1 cellular context compared by ENCODE assay signal in the genomic region with DNA sequence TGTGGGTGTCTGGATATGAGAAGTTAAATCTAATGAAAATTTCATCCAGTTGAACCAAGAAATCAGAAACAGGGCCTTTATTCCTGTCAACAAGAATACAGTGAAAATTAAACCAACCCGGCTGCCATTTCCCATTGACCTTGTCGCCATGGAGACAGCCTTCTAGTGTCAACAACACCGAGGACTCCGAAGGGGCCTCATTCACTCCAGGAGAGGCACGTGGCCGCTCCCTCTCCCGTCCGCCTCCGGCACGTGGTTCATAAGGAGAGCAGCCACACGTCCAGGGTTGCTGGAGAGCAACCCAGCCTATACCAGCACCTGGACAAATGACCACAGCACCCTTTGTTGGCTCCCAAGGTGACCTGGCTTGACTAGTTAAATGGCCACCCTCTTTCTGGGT.
A peak's percentile ranks its signal among the peaks of the same experiment; 100 is the strongest.
TF ChIP-seq lines count a peak whose summit lies in the region.

No MANE protein-coding gene starts in this region.

TF ChIP-seq in HepG2, 621 proteins besides CTCF, POLR2A, EP300 and RAD21 (continued from another document and continues in another):
- TF ChIP-seq, protein P1, sequence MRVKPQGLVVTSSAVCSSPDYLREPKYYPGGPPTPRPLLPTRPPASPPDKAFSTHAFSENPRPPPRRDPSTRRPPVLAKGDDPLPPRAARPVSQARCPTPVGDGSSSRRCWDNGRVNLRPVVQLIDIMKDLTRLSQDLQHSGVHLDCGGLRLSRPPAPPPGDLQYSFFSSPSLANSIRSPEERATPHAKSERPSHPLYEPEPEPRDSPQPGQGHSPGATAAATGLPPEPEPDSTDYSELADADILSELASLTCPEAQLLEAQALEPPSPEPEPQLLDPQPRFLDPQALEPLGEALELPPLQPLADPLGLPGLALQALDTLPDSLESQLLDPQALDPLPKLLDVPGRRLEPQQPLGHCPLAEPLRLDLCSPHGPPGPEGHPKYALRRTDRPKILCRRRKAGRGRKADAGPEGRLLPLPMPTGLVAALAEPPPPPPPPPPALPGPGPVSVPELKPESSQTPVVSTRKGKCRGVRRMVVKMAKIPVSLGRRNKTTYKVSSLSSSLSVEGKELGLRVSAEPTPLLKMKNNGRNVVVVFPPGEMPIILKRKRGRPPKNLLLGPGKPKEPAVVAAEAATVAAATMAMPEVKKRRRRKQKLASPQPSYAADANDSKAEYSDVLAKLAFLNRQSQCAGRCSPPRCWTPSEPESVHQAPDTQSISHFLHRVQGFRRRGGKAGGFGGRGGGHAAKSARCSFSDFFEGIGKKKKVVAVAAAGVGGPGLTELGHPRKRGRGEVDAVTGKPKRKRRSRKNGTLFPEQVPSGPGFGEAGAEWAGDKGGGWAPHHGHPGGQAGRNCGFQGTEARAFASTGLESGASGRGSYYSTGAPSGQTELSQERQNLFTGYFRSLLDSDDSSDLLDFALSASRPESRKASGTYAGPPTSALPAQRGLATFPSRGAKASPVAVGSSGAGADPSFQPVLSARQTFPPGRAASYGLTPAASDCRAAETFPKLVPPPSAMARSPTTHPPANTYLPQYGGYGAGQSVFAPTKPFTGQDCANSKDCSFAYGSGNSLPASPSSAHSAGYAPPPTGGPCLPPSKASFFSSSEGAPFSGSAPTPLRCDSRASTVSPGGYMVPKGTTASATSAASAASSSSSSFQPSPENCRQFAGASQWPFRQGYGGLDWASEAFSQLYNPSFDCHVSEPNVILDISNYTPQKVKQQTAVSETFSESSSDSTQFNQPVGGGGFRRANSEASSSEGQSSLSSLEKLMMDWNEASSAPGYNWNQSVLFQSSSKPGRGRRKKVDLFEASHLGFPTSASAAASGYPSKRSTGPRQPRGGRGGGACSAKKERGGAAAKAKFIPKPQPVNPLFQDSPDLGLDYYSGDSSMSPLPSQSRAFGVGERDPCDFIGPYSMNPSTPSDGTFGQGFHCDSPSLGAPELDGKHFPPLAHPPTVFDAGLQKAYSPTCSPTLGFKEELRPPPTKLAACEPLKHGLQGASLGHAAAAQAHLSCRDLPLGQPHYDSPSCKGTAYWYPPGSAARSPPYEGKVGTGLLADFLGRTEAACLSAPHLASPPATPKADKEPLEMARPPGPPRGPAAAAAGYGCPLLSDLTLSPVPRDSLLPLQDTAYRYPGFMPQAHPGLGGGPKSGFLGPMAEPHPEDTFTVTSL (CRISPR knock-in tag; IDR thresholded peaks at IDR 0.05; ENCODE audit: borderline replicate concordance), result no peak
- peak; percentile 39 for TF ChIP-seq RFX1 (IDR thresholded peaks at IDR 0.05)
- no peak for TF ChIP-seq ZNF737 (CRISPR knock-in tag; IDR thresholded peaks at IDR 0.05; ENCODE audit: borderline replicate concordance)
- TF ChIP-seq, protein P2, sequence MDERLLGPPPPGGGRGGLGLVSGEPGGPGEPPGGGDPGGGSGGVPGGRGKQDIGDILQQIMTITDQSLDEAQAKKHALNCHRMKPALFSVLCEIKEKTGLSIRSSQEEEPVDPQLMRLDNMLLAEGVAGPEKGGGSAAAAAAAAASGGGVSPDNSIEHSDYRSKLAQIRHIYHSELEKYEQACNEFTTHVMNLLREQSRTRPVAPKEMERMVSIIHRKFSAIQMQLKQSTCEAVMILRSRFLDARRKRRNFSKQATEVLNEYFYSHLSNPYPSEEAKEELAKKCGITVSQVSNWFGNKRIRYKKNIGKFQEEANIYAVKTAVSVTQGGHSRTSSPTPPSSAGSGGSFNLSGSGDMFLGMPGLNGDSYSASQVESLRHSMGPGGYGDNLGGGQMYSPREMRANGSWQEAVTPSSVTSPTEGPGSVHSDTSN (CRISPR knock-in tag; IDR thresholded peaks at IDR 0.05), result no peak
- TF ChIP-seq EEA1 (CRISPR knock-in tag; IDR thresholded peaks at IDR 0.05; ENCODE audit: borderline replicate concordance), result no peak
- TF ChIP-seq BORCS8-MEF2B (CRISPR knock-in tag; IDR thresholded peaks at IDR 0.05), result no peak
- TF ChIP-seq SAFB2 (CRISPR knock-in tag; IDR thresholded peaks at IDR 0.05; ENCODE audit: borderline replicate concordance, low read depth), result no peak
- TF ChIP-seq, protein P3, sequence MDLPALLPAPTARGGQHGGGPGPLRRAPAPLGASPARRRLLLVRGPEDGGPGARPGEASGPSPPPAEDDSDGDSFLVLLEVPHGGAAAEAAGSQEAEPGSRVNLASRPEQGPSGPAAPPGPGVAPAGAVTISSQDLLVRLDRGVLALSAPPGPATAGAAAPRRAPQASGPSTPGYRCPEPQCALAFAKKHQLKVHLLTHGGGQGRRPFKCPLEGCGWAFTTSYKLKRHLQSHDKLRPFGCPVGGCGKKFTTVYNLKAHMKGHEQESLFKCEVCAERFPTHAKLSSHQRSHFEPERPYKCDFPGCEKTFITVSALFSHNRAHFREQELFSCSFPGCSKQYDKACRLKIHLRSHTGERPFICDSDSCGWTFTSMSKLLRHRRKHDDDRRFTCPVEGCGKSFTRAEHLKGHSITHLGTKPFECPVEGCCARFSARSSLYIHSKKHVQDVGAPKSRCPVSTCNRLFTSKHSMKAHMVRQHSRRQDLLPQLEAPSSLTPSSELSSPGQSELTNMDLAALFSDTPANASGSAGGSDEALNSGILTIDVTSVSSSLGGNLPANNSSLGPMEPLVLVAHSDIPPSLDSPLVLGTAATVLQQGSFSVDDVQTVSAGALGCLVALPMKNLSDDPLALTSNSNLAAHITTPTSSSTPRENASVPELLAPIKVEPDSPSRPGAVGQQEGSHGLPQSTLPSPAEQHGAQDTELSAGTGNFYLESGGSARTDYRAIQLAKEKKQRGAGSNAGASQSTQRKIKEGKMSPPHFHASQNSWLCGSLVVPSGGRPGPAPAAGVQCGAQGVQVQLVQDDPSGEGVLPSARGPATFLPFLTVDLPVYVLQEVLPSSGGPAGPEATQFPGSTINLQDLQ (CRISPR knock-in tag; IDR thresholded peaks at IDR 0.05), result no peak
- TF ChIP-seq ZNF430 (CRISPR knock-in tag; IDR thresholded peaks at IDR 0.05), result no peak
- no peak for TF ChIP-seq CBX5 (CRISPR knock-in tag; IDR thresholded peaks at IDR 0.05; ENCODE audit: borderline replicate concordance)
- TF ChIP-seq ZNF138 (CRISPR knock-in tag; IDR thresholded peaks at IDR 0.05; ENCODE audit: low read depth), result no peak
- no peak for TF ChIP-seq HOXA5 (CRISPR knock-in tag; IDR thresholded peaks at IDR 0.05)
- 0 out of 2 replicates have a peak, but pooled peaks have one; percentile 29 for TF ChIP-seq KDM5B (CRISPR knock-in tag; IDR thresholded peaks at IDR 0.05; ENCODE audit: borderline replicate concordance)
- TF ChIP-seq MLLT10 (CRISPR knock-in tag; IDR thresholded peaks at IDR 0.05), result no peak
- TF ChIP-seq RBM22 (optimal IDR thresholded peaks at IDR 0.05; ENCODE audit: low read length), result no peak
- TF ChIP-seq, protein P4, sequence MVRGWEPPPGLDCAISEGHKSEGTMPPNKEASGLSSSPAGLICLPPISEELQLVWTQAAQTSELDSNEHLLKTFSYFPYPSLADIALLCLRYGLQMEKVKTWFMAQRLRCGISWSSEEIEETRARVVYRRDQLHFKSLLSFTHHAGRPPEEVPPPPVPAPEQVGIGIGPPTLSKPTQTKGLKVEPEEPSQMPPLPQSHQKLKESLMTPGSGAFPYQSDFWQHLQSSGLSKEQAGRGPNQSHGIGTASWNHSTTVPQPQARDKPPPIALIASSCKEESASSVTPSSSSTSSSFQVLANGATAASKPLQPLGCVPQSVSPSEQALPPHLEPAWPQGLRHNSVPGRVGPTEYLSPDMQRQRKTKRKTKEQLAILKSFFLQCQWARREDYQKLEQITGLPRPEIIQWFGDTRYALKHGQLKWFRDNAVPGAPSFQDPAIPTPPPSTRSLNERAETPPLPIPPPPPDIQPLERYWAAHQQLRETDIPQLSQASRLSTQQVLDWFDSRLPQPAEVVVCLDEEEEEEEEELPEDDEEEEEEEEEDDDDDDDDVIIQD (CRISPR knock-in tag; IDR thresholded peaks at IDR 0.05; ENCODE audit: low read depth), result no peak
- TF ChIP-seq, protein P5, sequence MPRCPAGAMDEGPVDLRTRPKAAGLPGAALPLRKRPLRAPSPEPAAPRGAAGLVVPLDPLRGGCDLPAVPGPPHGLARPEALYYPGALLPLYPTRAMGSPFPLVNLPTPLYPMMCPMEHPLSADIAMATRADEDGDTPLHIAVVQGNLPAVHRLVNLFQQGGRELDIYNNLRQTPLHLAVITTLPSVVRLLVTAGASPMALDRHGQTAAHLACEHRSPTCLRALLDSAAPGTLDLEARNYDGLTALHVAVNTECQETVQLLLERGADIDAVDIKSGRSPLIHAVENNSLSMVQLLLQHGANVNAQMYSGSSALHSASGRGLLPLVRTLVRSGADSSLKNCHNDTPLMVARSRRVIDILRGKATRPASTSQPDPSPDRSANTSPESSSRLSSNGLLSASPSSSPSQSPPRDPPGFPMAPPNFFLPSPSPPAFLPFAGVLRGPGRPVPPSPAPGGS (CRISPR knock-in tag; IDR thresholded peaks at IDR 0.05), result no peak
- TF ChIP-seq ATF7-NPFF (CRISPR knock-in tag; IDR thresholded peaks at IDR 0.05; ENCODE audit: low read depth), result no peak
- TF ChIP-seq, protein P6, sequence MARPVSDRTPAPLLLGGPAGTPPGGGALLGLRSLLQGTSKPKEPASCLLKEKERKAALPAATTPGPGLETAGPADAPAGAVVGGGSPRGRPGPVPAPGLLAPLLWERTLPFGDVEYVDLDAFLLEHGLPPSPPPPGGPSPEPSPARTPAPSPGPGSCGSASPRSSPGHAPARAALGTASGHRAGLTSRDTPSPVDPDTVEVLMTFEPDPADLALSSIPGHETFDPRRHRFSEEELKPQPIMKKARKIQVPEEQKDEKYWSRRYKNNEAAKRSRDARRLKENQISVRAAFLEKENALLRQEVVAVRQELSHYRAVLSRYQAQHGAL (CRISPR knock-in tag; IDR thresholded peaks at IDR 0.05; ENCODE audit: not compliant biosample characterization), result no peak
- TF ChIP-seq ZFYVE20 (CRISPR knock-in tag; IDR thresholded peaks at IDR 0.05; ENCODE audit: borderline replicate concordance, low read depth), result no peak
- TF ChIP-seq, protein P7, sequence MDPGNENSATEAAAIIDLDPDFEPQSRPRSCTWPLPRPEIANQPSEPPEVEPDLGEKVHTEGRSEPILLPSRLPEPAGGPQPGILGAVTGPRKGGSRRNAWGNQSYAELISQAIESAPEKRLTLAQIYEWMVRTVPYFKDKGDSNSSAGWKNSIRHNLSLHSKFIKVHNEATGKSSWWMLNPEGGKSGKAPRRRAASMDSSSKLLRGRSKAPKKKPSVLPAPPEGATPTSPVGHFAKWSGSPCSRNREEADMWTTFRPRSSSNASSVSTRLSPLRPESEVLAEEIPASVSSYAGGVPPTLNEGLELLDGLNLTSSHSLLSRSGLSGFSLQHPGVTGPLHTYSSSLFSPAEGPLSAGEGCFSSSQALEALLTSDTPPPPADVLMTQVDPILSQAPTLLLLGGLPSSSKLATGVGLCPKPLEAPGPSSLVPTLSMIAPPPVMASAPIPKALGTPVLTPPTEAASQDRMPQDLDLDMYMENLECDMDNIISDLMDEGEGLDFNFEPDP (CRISPR knock-in tag; conservative IDR thresholded peaks at IDR 0.05), result no peak
- TF ChIP-seq, protein P8, sequence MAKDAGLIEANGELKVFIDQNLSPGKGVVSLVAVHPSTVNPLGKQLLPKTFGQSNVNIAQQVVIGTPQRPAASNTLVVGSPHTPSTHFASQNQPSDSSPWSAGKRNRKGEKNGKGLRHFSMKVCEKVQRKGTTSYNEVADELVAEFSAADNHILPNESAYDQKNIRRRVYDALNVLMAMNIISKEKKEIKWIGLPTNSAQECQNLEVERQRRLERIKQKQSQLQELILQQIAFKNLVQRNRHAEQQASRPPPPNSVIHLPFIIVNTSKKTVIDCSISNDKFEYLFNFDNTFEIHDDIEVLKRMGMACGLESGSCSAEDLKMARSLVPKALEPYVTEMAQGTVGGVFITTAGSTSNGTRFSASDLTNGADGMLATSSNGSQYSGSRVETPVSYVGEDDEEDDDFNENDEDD (CRISPR knock-in tag; IDR thresholded peaks at IDR 0.05; ENCODE audit: borderline replicate concordance), result peak; percentile 55; the same call in 1 of the 2 replicates
- no peak for TF ChIP-seq SRSF9 (IDR thresholded peaks at IDR 0.05; ENCODE audit: borderline replicate concordance, insufficient read depth, low read depth, low read length, poor library complexity, severe bottlenecking)
- TF ChIP-seq JUND (CRISPR knock-in tag; IDR thresholded peaks at IDR 0.05), result no peak
- TF ChIP-seq, protein P9, sequence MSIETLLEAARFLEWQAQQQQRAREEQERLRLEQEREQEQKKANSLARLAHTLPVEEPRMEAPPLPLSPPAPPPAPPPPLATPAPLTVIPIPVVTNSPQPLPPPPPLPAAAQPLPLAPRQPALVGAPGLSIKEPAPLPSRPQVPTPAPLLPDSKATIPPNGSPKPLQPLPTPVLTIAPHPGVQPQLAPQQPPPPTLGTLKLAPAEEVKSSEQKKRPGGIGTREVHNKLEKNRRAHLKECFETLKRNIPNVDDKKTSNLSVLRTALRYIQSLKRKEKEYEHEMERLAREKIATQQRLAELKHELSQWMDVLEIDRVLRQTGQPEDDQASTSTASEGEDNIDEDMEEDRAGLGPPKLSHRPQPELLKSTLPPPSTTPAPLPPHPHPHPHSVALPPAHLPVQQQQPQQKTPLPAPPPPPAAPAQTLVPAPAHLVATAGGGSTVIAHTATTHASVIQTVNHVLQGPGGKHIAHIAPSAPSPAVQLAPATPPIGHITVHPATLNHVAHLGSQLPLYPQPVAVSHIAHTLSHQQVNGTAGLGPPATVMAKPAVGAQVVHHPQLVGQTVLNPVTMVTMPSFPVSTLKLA (IDR thresholded peaks at IDR 0.05), result peak; percentile 74
- TF ChIP-seq ZNF180 (CRISPR knock-in tag; IDR thresholded peaks at IDR 0.05; ENCODE audit: borderline replicate concordance, low read depth), result no peak
- no peak for TF ChIP-seq SP140L (CRISPR knock-in tag; IDR thresholded peaks at IDR 0.05; ENCODE audit: borderline replicate concordance)
- TF ChIP-seq ZNF878 (CRISPR knock-in tag; IDR thresholded peaks at IDR 0.05), result peak; percentile 35; the same call in 1 of the 2 replicates
- no peak for TF ChIP-seq TCF7 (IDR thresholded peaks at IDR 0.05; ENCODE audit: low read depth)
- TF ChIP-seq, protein P10, sequence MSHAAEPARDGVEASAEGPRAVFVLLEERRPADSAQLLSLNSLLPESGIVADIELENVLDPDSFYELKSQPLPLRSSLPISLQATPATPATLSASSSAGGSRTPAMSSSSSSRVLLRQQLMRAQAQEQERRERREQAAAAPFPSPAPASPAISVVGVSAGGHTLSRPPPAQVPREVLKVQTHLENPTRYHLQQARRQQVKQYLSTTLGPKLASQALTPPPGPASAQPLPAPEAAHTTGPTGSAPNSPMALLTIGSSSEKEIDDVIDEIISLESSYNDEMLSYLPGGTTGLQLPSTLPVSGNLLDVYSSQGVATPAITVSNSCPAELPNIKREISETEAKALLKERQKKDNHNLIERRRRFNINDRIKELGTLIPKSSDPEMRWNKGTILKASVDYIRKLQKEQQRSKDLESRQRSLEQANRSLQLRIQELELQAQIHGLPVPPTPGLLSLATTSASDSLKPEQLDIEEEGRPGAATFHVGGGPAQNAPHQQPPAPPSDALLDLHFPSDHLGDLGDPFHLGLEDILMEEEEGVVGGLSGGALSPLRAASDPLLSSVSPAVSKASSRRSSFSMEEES (CRISPR knock-in tag; IDR thresholded peaks at IDR 0.05), result no peak
- TF ChIP-seq HCFC1 (IDR thresholded peaks at IDR 0.05; ENCODE audit: low read depth, low read length), result no peak
- TF ChIP-seq, protein P11, sequence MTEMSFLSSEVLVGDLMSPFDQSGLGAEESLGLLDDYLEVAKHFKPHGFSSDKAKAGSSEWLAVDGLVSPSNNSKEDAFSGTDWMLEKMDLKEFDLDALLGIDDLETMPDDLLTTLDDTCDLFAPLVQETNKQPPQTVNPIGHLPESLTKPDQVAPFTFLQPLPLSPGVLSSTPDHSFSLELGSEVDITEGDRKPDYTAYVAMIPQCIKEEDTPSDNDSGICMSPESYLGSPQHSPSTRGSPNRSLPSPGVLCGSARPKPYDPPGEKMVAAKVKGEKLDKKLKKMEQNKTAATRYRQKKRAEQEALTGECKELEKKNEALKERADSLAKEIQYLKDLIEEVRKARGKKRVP (CRISPR knock-in tag; IDR thresholded peaks at IDR 0.05), result no peak
- no peak for TF ChIP-seq ZNF431 (CRISPR knock-in tag; IDR thresholded peaks at IDR 0.05; ENCODE audit: borderline replicate concordance, low read depth)
- TF ChIP-seq XRCC5 (optimal IDR thresholded peaks at IDR 0.05; ENCODE audit: low read length), result no peak
- no peak for TF ChIP-seq ZNF121 (CRISPR knock-in tag; IDR thresholded peaks at IDR 0.05)
- no peak for TF ChIP-seq ZNF329 (CRISPR knock-in tag; IDR thresholded peaks at IDR 0.05; ENCODE audit: low read depth)
- no peak for TF ChIP-seq ZNF382 (CRISPR knock-in tag; IDR thresholded peaks at IDR 0.05; ENCODE audit: borderline replicate concordance)
